In genomic region chr13:102589291-102589822, GRCh38 we compare ENCODE assay signal across 24 cellular contexts. TPM values are rescaled to one million over a fixed set of nuclear protein-coding genes. Genes with fewer than 3 reads are reported as not detected.
DNase-seq lines count a peak whose midpoint lies in the region; ATAC-seq and TF ChIP-seq lines count a peak whose summit lies in the region.
"Had no signal": no experiment of that assay in that cellular context is flagged by ENCODE, and none has a peak within 500 bp of the region (broad histone marks: within the 10 kb centered on the region; RNA-seq: fewer than 3 reads in every experiment).

No MANE protein-coding gene starts in this region.

- no peak overlapping the region for H3K56ac ChIP-seq in H9 (ENCODE audit: insufficient read length, low read depth, low read length)

- no peaks in the 10 kb centered on the region for H3K79me1 ChIP-seq in H9 (ENCODE audit: insufficient read depth, low read depth, low read length, poor library complexity, severe bottlenecking)

- no peak overlapping the region for H2BK15ac ChIP-seq in H9 (ENCODE audit: low read depth, low read length)

- H2BK5ac ChIP-seq in H9 (ENCODE audit: insufficient read length, low read length), result no peak overlapping the region

- no peak overlapping the region for H4K8ac ChIP-seq in H9 (replicated peaks; ENCODE audit: insufficient read length, low read depth, low read length)

- H3K4me3 Mint-ChIP-seq in H9, result no peak overlapping the region

- H3K27ac ChIP-seq in H9 (ENCODE audit: insufficient read length, low read depth, low read length), result no peak overlapping the region
- H3K27ac ChIP-seq: BLaER1 treated with 17β-estradiol and CSF1 and Interleukin-3, amounts not matched to agents 10 nM and 100 nM; epithelial cell of prostate; heart right ventricle; spleen; upper lobe of right lung had no signal

- peak; percentile 4 for DNase-seq in AG08395 (ENCODE audit: low spot score)
- peak; percentile 95 for DNase-seq in DMS 273 (lab: John Stamatoyannopoulos, UW; ENCODE audit: unreplicated experiment)
- DNase-seq in NCI-H524 (lab: John Stamatoyannopoulos, UW), result peak; percentile 98
- DNase-seq in fibroblast of gingiva (ENCODE audit: low read depth), result peak; percentile 12
- DNase-seq in midbrain (lab: John Stamatoyannopoulos, UW), result no peak
- DNase-seq in NCI-H2029 (lab: John Stamatoyannopoulos, UW), result no peak
- no peak for DNase-seq in H9
- DNase-seq: activated CD4-positive, alpha-beta T cell treated with anti-CD3 and anti-CD28 coated beads, Interleukin-2, amount 50 U/mL, for 4 hours; activated CD4-positive, CD25-positive, alpha-beta regulatory T cell; activated naive CD4-positive, alpha-beta T cell treated with Interleukin-2 at 50 U/mL for 16 hours; heart right ventricle; left cardiac atrium; mesenchymal stem cell; MG63; NCI-H1436; NCI-H526 treated with DMSO at 0.1 percent for 48 hours; right cardiac atrium; spleen; stimulated activated CD4-positive, alpha-beta T cell treated with anti-CD3 and anti-CD28 coated beads, Interleukin-2, amount 100 ng/mL, for 48 hours; T-helper 1 cell; upper lobe of right lung had no signal

- no peak for ATAC-seq in HG03108 (IDR thresholded peaks at IDR 0.05; ENCODE audit: unreplicated experiment)
- ATAC-seq: heart right ventricle, left cardiac atrium, right cardiac atrium, upper lobe of right lung had no signal

- H3K4me1 Mint-ChIP-seq in H9, result peaks cover 7 to 19% of the 10 kb centered on the region in 2 experiments

- no peak overlapping the region for H3K4ac ChIP-seq in H9 (ENCODE audit: low read depth, low read length)

- H3K23me2 ChIP-seq in H9 (ENCODE audit: insufficient read length, low read depth, low read length, poor library complexity, severe bottlenecking), result peaks cover 7% of the 10 kb centered on the region

- no peaks in the 10 kb centered on the region for H4K20me1 ChIP-seq in H9 (ENCODE audit: control insufficient read depth, insufficient read depth, insufficient read length)
- H4K20me1 ChIP-seq: BLaER1 treated with 17β-estradiol and CSF1 and Interleukin-3, amounts not matched to agents 10 nM and 100 nM had no signal

- H4K5ac ChIP-seq in H9 (ENCODE audit: insufficient read length, low read depth, low read length), result no peak overlapping the region

- no peak overlapping the region for H2BK20ac ChIP-seq in H9 (ENCODE audit: low read depth, low read length, poor library complexity, severe bottlenecking)

- no peak overlapping the region for H3T11ph ChIP-seq in H9 (ENCODE audit: low read length)

- H2BK12ac ChIP-seq in H9 (ENCODE audit: insufficient read length, low read depth, low read length), result no peak overlapping the region

- H3K9ac ChIP-seq in H9 (ENCODE audit: extremely low read depth, insufficient read length, low read length), result no peak overlapping the region
- H3K9ac ChIP-seq: BLaER1 treated with 17β-estradiol and CSF1 and Interleukin-3, amounts not matched to agents 10 nM and 100 nM had no signal

- no peaks in the 10 kb centered on the region for H3K9me3 ChIP-seq in H9 (ENCODE audit: control insufficient read depth, low read depth, low read length)
- H3K9me3 ChIP-seq: BLaER1 treated with 17β-estradiol and CSF1 and Interleukin-3, amounts not matched to agents 10 nM and 100 nM; heart right ventricle; MG63; spleen; upper lobe of right lung had no signal

- TF ChIP-seq CTCF in H9 (conservative IDR thresholded peaks at IDR 0.05), result no peak

- no peak overlapping the region for H3K14ac ChIP-seq in H9 (ENCODE audit: insufficient read depth, low read length)

- H3K27me3 Mint-ChIP-seq in H9 (ENCODE audit: low read depth), result no peaks in the 10 kb centered on the region

- no peak overlapping the region for H2AK5ac ChIP-seq in H9 (ENCODE audit: insufficient read length, low read length)

- no peak overlapping the region for H3K4me2 ChIP-seq in H9 (ENCODE audit: insufficient read depth, insufficient read length, low read length)
- H3K4me2 ChIP-seq: BLaER1 treated with 17β-estradiol and CSF1 and Interleukin-3, amounts not matched to agents 10 nM and 100 nM had no signal

- no peaks in the 10 kb centered on the region for H3K9me3 Mint-ChIP-seq in H9

- WGBS in H9 (ENCODE audit: extremely low coverage, insufficient read length, low lambda C conversion rate), result no CpG with 5 or more reads among the region's 7 CpGs

- no peak overlapping the region for H3K18ac ChIP-seq in H9 (ENCODE audit: insufficient read length, low read depth, low read length)

- no peaks in the 10 kb centered on the region for H3K27me3 ChIP-seq in H9 (ENCODE audit: insufficient read depth, low read length)
- H3K27me3 ChIP-seq: BLaER1 treated with 17β-estradiol and CSF1 and Interleukin-3, amounts not matched to agents 10 nM and 100 nM; spleen; upper lobe of right lung had no signal

- no peak overlapping the region for H4K91ac ChIP-seq in H9 (ENCODE audit: insufficient read length, low read depth, low read length)

- no peak overlapping the region for H2AFZ ChIP-seq in H9 (ENCODE audit: low read length)

- no peaks in the 10 kb centered on the region for H3K4me1 ChIP-seq in H9 (ENCODE audit: insufficient read depth, low read length)

- no peak overlapping the region for H2BK120ac ChIP-seq in H9 (ENCODE audit: low read depth, low read length, poor library complexity, severe bottlenecking)

- H3K79me2 ChIP-seq in H9 (ENCODE audit: insufficient read depth, low read length), result no peaks in the 10 kb centered on the region

- no peaks in the 10 kb centered on the region for H3K36me3 Mint-ChIP-seq in H9 (ENCODE audit: insufficient read depth in 1 of 3, low read depth in 3 of 3)

- H3K27ac Mint-ChIP-seq in H9, result peak overlapping the region in 1 of 3 experiments; percentile 23; a peak in 1 of 7 replicates

- no peak overlapping the region for H3K23ac ChIP-seq in H9 (ENCODE audit: insufficient read length, low read depth, low read length)

RNA-seq across cellular contexts. Expression of gene TPP2, which starts 7.4 kb away (rescaled TPM):
- 60.0 and 63.5 TPM in 2 replicates for total RNA-seq in H9 (2021)

Comparison
In these comparisons a context has a peak if more than half of its experiments do, and no peak if none do; other contexts are left out.
1. DNase-seq: peak in AG08395 (single experiment), DMS 273 (single experiment), NCI-H524 (2 of 2) and fibroblast of gingiva (single experiment); none in midbrain (single experiment), NCI-H2029 (single experiment) and H9 (single experiment).